Comparison of ENCODE assay signal across 7 cellular contexts in the genomic region with DNA sequence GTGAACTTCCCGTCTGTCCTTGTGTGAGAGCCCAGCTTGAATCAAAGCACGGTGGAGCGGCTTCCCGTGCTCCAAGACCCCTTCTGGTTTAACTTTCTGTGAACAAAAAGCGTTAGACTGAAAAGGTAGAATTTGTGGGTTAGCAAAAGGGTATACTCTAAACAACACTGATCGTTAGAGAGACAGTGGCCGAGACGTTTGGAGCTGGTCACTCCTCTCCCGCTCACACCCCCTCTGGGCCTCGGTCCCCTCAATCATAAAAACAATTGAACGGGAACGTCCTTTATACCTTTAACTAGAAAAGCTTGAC. TPM values are rescaled to one million over a fixed set of nuclear protein-coding genes. Genes with fewer than 3 reads are reported as not detected.
A peak's percentile ranks its signal among the peaks of the same experiment; 100 is the strongest.
DNase-seq lines count a peak whose midpoint lies in the region; ATAC-seq, FAIRE-seq and TF ChIP-seq lines count a peak whose summit lies in the region.

No MANE protein-coding gene starts in this region.

- intact Hi-C loops in activated T-helper 2 cell treated with anti-CD3 and anti-CD28 coated beads, Interferon-gamma antibody, Interleukin-2, Interleukin-4, amounts not matched to agents 10 μg/mL and 5 μg/mL and 100 μg/mL, durations not matched to agents 14 hours and 24 hours and 36 hours (cut with micrococcal nuclease) = loop anchor here (2.0 to 5.0 kb wide), 2 partner anchors 66 to 110 kb away; a partner anchor contains a TSS

- peak overlapping the region; percentile 92 for H3K4me3 Mint-ChIP-seq in activated T-helper 2 cell treated with anti-CD3 and anti-CD28 coated beads, Interferon-gamma antibody, Interleukin-2, Interleukin-4, amounts not matched to agents 10 μg/mL and 5 μg/mL and 100 μg/mL, durations not matched to agents 14 hours and 24 hours and 36 hours (ENCODE audit: low read depth)

- H3K27ac Mint-ChIP-seq in activated T-helper 2 cell treated with anti-CD3 and anti-CD28 coated beads, Interferon-gamma antibody, Interleukin-2, Interleukin-4, amounts not matched to agents 10 μg/mL and 5 μg/mL and 100 μg/mL, durations not matched to agents 14 hours and 24 hours and 36 hours = peak overlapping the region; percentile 82

- FAIRE-seq in H54 (lab: Jason Lieb, UNC) = no peak

- no peaks in the 10 kb centered on the region for H3K9me3 Mint-ChIP-seq in activated T-helper 2 cell treated with anti-CD3 and anti-CD28 coated beads, Interferon-gamma antibody, Interleukin-2, Interleukin-4, amounts not matched to agents 10 μg/mL and 5 μg/mL and 100 μg/mL, durations not matched to agents 14 hours and 24 hours and 36 hours

- H3K4me3 ChIP-seq in iPS-15b (ENCODE audit: low read depth, low read length) (peak overlapping the region; percentile 83), subcutaneous abdominal adipose tissue (ENCODE audit: low read depth in 1 of 5, low read length in 5 of 5) (peak overlapping the region; percentile 89 to 99 (median 96))

- H3K9ac ChIP-seq in iPS-15b (ENCODE audit: low read depth, low read length) = peak overlapping the region; percentile 98
- H3K9ac ChIP-seq in subcutaneous abdominal adipose tissue (ENCODE audit: low read length in 5 of 5) = peak overlapping the region; percentile 94 to 99 (median 96)

- peaks cover 41% of the 10 kb centered on the region for H3K36me3 Mint-ChIP-seq in activated T-helper 2 cell treated with anti-CD3 and anti-CD28 coated beads, Interferon-gamma antibody, Interleukin-2, Interleukin-4, amounts not matched to agents 10 μg/mL and 5 μg/mL and 100 μg/mL, durations not matched to agents 14 hours and 24 hours and 36 hours (ENCODE audit: low read depth)

- H3K36me3 ChIP-seq in iPS-15b (ENCODE audit: control insufficient read depth, insufficient read depth, low read length) (peaks cover 8% of the 10 kb centered on the region), subcutaneous abdominal adipose tissue (ENCODE audit: control insufficient read depth in 5 of 5, insufficient read depth in 5 of 5, low read length in 5 of 5) (peaks cover 6 to 28% (median 17%) of the 10 kb centered on the region in 5 donors)

- H3K9me3 ChIP-seq in iPS-15b (ENCODE audit: control insufficient read depth, insufficient read depth, low read length) (no peaks in the 10 kb centered on the region), subcutaneous abdominal adipose tissue (ENCODE audit: control insufficient read depth in 5 of 5, low read length in 5 of 5) (no peaks in the 10 kb centered on the region)

- H3K27ac ChIP-seq in subcutaneous abdominal adipose tissue (ENCODE audit: low read depth, low read length) = peak overlapping the region; percentile 92

- no peaks in the 10 kb centered on the region for H3K27me3 Mint-ChIP-seq in activated T-helper 2 cell treated with anti-CD3 and anti-CD28 coated beads, Interferon-gamma antibody, Interleukin-2, Interleukin-4, amounts not matched to agents 10 μg/mL and 5 μg/mL and 100 μg/mL, durations not matched to agents 14 hours and 24 hours and 36 hours (ENCODE audit: low read depth)

- no peak for TF ChIP-seq POLR2A in H54 (IDR thresholded peaks at IDR 0.05; ENCODE audit: low read depth, low read length)

- peaks cover 14% of the 10 kb centered on the region for H3K4me1 Mint-ChIP-seq in activated T-helper 2 cell treated with anti-CD3 and anti-CD28 coated beads, Interferon-gamma antibody, Interleukin-2, Interleukin-4, amounts not matched to agents 10 μg/mL and 5 μg/mL and 100 μg/mL, durations not matched to agents 14 hours and 24 hours and 36 hours (ENCODE audit: low read depth)

- ATAC-seq in HG03095 (IDR thresholded peaks at IDR 0.05; ENCODE audit: unreplicated experiment) = peak; percentile 2

- H3K27me3 ChIP-seq in iPS-15b (ENCODE audit: control insufficient read depth, insufficient read depth, low read length) (no peaks in the 10 kb centered on the region), subcutaneous abdominal adipose tissue (ENCODE audit: control insufficient read depth in 5 of 5, insufficient read depth in 4 of 5, low read length in 5 of 5) (no peaks in the 10 kb centered on the region)

- H3K4me1 ChIP-seq in iPS-15b (ENCODE audit: control insufficient read depth, insufficient read depth, low read length) (no peaks in the 10 kb centered on the region), subcutaneous abdominal adipose tissue (ENCODE audit: control insufficient read depth in 5 of 5, insufficient read depth in 5 of 5, low read length in 5 of 5) (peaks cover 2 to 20% (median 17%) of the 10 kb centered on the region in 5 donors)

- DNase-seq in activated T-helper 2 cell treated with anti-CD3 and anti-CD28 coated beads, Interferon-gamma antibody, Interleukin-2, Interleukin-4, amounts not matched to agents 10 μg/mL and 5 μg/mL and 100 μg/mL, durations not matched to agents 14 hours and 24 hours and 36 hours (ENCODE audit: low spot score) = no peak
- DNase-seq in NCI-H345 (lab: John Stamatoyannopoulos, UW) (no peak), hippocampal formation (lab: John Stamatoyannopoulos, UW) (no peak), H54 (ENCODE audit: insufficient read length, low spot score) (no peak)

RNA-seq across cellular contexts. Expression of a gene that starts 0.5 kb away (rescaled TPM):
- total RNA-seq in activated T-helper 2 cell treated with anti-CD3 and anti-CD28 coated beads, Interferon-gamma antibody, Interleukin-2, Interleukin-4, amounts not matched to agents 10 μg/mL and 5 μg/mL and 100 μg/mL, durations not matched to agents 14 hours and 24 hours and 36 hours = 25.7 and 30.0 TPM in 2 replicates

RNA-seq across cellular contexts. Expression of a gene that starts 36.7 kb away (rescaled TPM):
- 53.5 and 53.8 TPM in 2 replicates for total RNA-seq in activated T-helper 2 cell treated with anti-CD3 and anti-CD28 coated beads, Interferon-gamma antibody, Interleukin-2, Interleukin-4, amounts not matched to agents 10 μg/mL and 5 μg/mL and 100 μg/mL, durations not matched to agents 14 hours and 24 hours and 36 hours

RNA-seq across cellular contexts. Expression of a gene that starts 40.4 kb away (rescaled TPM):
- total RNA-seq in activated T-helper 2 cell treated with anti-CD3 and anti-CD28 coated beads, Interferon-gamma antibody, Interleukin-2, Interleukin-4, amounts not matched to agents 10 μg/mL and 5 μg/mL and 100 μg/mL, durations not matched to agents 14 hours and 24 hours and 36 hours = not detected in 2 replicates
